ENCODE assay signal across 8 cellular contexts in genomic region chr9:84261082-84261746, GRCh38.
A peak's percentile ranks its signal among the peaks of the same experiment; 100 is the strongest.
DNase-seq lines count a peak whose midpoint lies in the region; ATAC-seq and TF ChIP-seq lines count a peak whose summit lies in the region.

No MANE protein-coding gene starts in this region.

- intact Hi-C loops in tibial artery (cut with DNase I; ENCODE audit: low total_unique reads): loop anchor here (2.0 kb wide), 1 partner anchor 322 kb away; no protein-coding TSS in a partner anchor

- peak; percentile 10 to 55 (median 21) for DNase-seq in CD8-positive, alpha-beta memory T cell
- DNase-seq in LHCN-M2 (ENCODE audit: low read depth): peak; percentile 63
- peak; percentile 63 to 90 (median 86) for DNase-seq in Peyer's patch
- peak; percentile 24 for DNase-seq in activated gamma-delta T cell treated with anti-CD3 and anti-CD28 coated beads, Interleukin-2, amount 50 U/mL, for 16 hours (ENCODE audit: low read depth)
- DNase-seq in occipital lobe (lab: John Stamatoyannopoulos, UW): peak; percentile 63
- peak; percentile 69 to 85 for DNase-seq in tibial artery

- H3K4me3 Mint-ChIP-seq in CD8-positive, alpha-beta memory T cell: peak overlapping the region in 1 of 7 donors; percentile 22

- no peak overlapping the region for H3K27ac Mint-ChIP-seq in CD8-positive, alpha-beta memory T cell

- no peak overlapping the region for H3K4me3 ChIP-seq in CD8-positive, alpha-beta memory T cell (ENCODE audit: low read length)
- H3K4me3 ChIP-seq in Peyer's patch: peak overlapping the region in 1 of 4 donors; percentile 1
- H3K4me3 ChIP-seq in gastroesophageal sphincter: peak overlapping the region; percentile 27 to 28
- H3K4me3 ChIP-seq in tibial artery: peak overlapping the region; percentile 22 to 29

- TF ChIP-seq POLR2A in Peyer's patch (IDR thresholded peaks at IDR 0.05) (no peak), gastroesophageal sphincter (IDR thresholded peaks at IDR 0.05) (no peak)

- no peaks in the 10 kb centered on the region for H3K36me3 ChIP-seq in CD8-positive, alpha-beta memory T cell (ENCODE audit: insufficient read depth, low read length)
- no peaks in the 10 kb centered on the region for H3K36me3 ChIP-seq in Peyer's patch
- H3K36me3 ChIP-seq in gastroesophageal sphincter: no peaks in the 10 kb centered on the region
- H3K36me3 ChIP-seq in tibial artery: no peaks in the 10 kb centered on the region

- H3K9me3 Mint-ChIP-seq in CD8-positive, alpha-beta memory T cell: no peaks in the 10 kb centered on the region

- peak; percentile 54 to 91 (median 86) for TF ChIP-seq CTCF in Peyer's patch (IDR thresholded peaks at IDR 0.05)
- TF ChIP-seq CTCF in gastroesophageal sphincter (IDR thresholded peaks at IDR 0.05): peak; percentile 83 to 95 (median 88)
- peak; percentile 85 to 86 for TF ChIP-seq CTCF in tibial artery (IDR thresholded peaks at IDR 0.05)

- CTCF ChIA-PET in CD8-positive, alpha-beta memory T cell (lab: Charles Lee): interaction anchor here (0.5 to 3.4 kb wide), 9 partner anchors 9 to 324 kb away, joined by 3 to 16 read pairs (median 4); no protein-coding TSS in a partner anchor

- 28 to 40% methylated on average over 9 to 10 of the region's 12 CpGs for WGBS in gastroesophageal sphincter (ENCODE audit: low coverage in 1 of 2), 2 donors

- no peaks in the 10 kb centered on the region for H3K27me3 ChIP-seq in CD8-positive, alpha-beta memory T cell (ENCODE audit: insufficient read depth, low read length, poor library complexity, severe bottlenecking)
- H3K27me3 ChIP-seq in Peyer's patch (no peaks in the 10 kb centered on the region), gastroesophageal sphincter (peaks cover 17% of the 10 kb centered on the region), tibial artery (peaks cover 0 to 11% of the 10 kb centered on the region in 2 donors)

- H3K27ac ChIP-seq in CD8-positive, alpha-beta memory T cell (ENCODE audit: low read depth, low read length): no peak overlapping the region
- H3K27ac ChIP-seq in Peyer's patch (no peak overlapping the region), gastroesophageal sphincter (no peak overlapping the region), tibial artery (no peak overlapping the region)

- H3K4me1 ChIP-seq in CD8-positive, alpha-beta memory T cell (ENCODE audit: insufficient read depth, low read length): no peaks in the 10 kb centered on the region
- no peaks in the 10 kb centered on the region for H3K4me1 ChIP-seq in Peyer's patch
- H3K4me1 ChIP-seq in gastroesophageal sphincter: no peaks in the 10 kb centered on the region
- H3K4me1 ChIP-seq in tibial artery: no peaks in the 10 kb centered on the region

- H3K4me1 Mint-ChIP-seq in CD8-positive, alpha-beta memory T cell: peaks cover 3 to 9% (median 8%) of the 10 kb centered on the region in 3 donors

- no peaks in the 10 kb centered on the region for H3K36me3 Mint-ChIP-seq in CD8-positive, alpha-beta memory T cell

- POLR2A ChIA-PET in CD8-positive, alpha-beta memory T cell (lab: Charles Lee): no interaction called here

- no peaks in the 10 kb centered on the region for H3K9me3 ChIP-seq in CD8-positive, alpha-beta memory T cell (ENCODE audit: low read length)
- H3K9me3 ChIP-seq in Peyer's patch (no peaks in the 10 kb centered on the region), gastroesophageal sphincter (no peaks in the 10 kb centered on the region), tibial artery (no peaks in the 10 kb centered on the region)

- H3K27me3 Mint-ChIP-seq in CD8-positive, alpha-beta memory T cell: peaks cover 5 to 22% of the 10 kb centered on the region in 2 donors

- no peak for TF ChIP-seq EP300 in gastroesophageal sphincter (IDR thresholded peaks at IDR 0.05)

- ATAC-seq in GM21381 (IDR thresholded peaks at IDR 0.05; ENCODE audit: unreplicated experiment): peak; percentile 73
- ATAC-seq in gastroesophageal sphincter: peak; percentile 89

Comparison
In these comparisons a context has a peak if more than half of its experiments do, and no peak if none do; other contexts are left out.
1. DNase-seq: peak in every context shown above with its lines; median percentile 86 in Peyer's patch; 77 in tibial artery; 63 in LHCN-M2; 63 in occipital lobe; 24 in activated gamma-delta T cell treated with anti-CD3 and anti-CD28 coated beads, Interleukin-2, amount 50 U/mL, for 16 hours; 21 in CD8-positive, alpha-beta memory T cell.